ENCODE assay signal across 10 cellular contexts in genomic region chr1:181318022-181318857, GRCh38.
DNase-seq lines count a peak whose midpoint lies in the region; ATAC-seq and TF ChIP-seq lines count a peak whose summit lies in the region.
"Had no signal": no experiment of that assay in that cellular context is flagged by ENCODE, and none has a peak within 500 bp of the region (broad histone marks: within the 10 kb centered on the region; RNA-seq: fewer than 3 reads in every experiment).

No MANE protein-coding gene starts in this region.

- H3K27me3 ChIP-seq in NT2/D1 (ENCODE audit: insufficient read depth, insufficient read length) (peaks cover 85% of the 10 kb centered on the region), osteoblast (ENCODE audit: insufficient read depth, low read length) (peaks cover 54% of the 10 kb centered on the region)

- H4K20me1 ChIP-seq in osteoblast (ENCODE audit: insufficient read depth, low read length) = no peaks in the 10 kb centered on the region

- no peak overlapping the region for H2AFZ ChIP-seq in osteoblast (ENCODE audit: low read length)

- peak overlapping the region; percentile 55 for H3K4me3 ChIP-seq in NT2/D1 (ENCODE audit: insufficient read length, low read depth)
- no peak overlapping the region for H3K4me3 ChIP-seq in osteoblast (ENCODE audit: insufficient read depth, low read length)

- H3K79me2 ChIP-seq in osteoblast (ENCODE audit: insufficient read depth, low read length) = no peaks in the 10 kb centered on the region

- TF ChIP-seq CTCF in osteoblast (IDR thresholded peaks at IDR 0.05; ENCODE audit: extremely low read depth, low read depth, low read length) = no peak

- no peak overlapping the region for H3K27ac ChIP-seq in osteoblast (ENCODE audit: low read depth, low read length)
- H3K27ac ChIP-seq: heart right ventricle, RWPE1 had no signal

- peak overlapping the region; percentile 61 for H3K9ac ChIP-seq in NT2/D1 (ENCODE audit: insufficient read length, low read depth)

- no peaks in the 10 kb centered on the region for H3K9me3 ChIP-seq in NT2/D1 (ENCODE audit: insufficient read depth, low read length)
- no peaks in the 10 kb centered on the region for H3K9me3 ChIP-seq in osteoblast (ENCODE audit: low read depth, low read length)
- H3K9me3 ChIP-seq: heart right ventricle had no signal

- H3K4me2 ChIP-seq in osteoblast (ENCODE audit: insufficient read depth, low read length) = no peak overlapping the region

- H3K36me3 ChIP-seq in NT2/D1 (ENCODE audit: insufficient read depth, insufficient read length, low read length) (no peaks in the 10 kb centered on the region), osteoblast (ENCODE audit: insufficient read depth, low read length) (no peaks in the 10 kb centered on the region)
- H3K36me3 ChIP-seq: heart right ventricle had no signal

- no peaks in the 10 kb centered on the region for H3K4me1 ChIP-seq in NT2/D1 (ENCODE audit: insufficient read depth, insufficient read length)
- no peaks in the 10 kb centered on the region for H3K4me1 ChIP-seq in osteoblast (ENCODE audit: insufficient read depth, low read length)

- ATAC-seq in HG03378 (IDR thresholded peaks at IDR 0.05; ENCODE audit: unreplicated experiment) = no peak

- DNase-seq in NCI-H748 (lab: John Stamatoyannopoulos, UW; ENCODE audit: unreplicated experiment) (peak; percentile 29), NCI-H748 treated with DMSO at 0.1 percent for 48 hours (lab: John Stamatoyannopoulos, UW) (no peak), NT2/D1 (ENCODE audit: low read depth, low spot score) (no peak), ecto neural progenitor cell (ENCODE audit: low spot score) (peak; percentile 68), osteoblast (ENCODE audit: insufficient read length, low spot score, missing footprints) (peak; percentile 72), HT-29 (ENCODE audit: low spot score) (no peak)
- no peak for DNase-seq in activated effector memory CD4-positive, alpha-beta T cell treated with anti-CD3 and anti-CD28 coated beads, Interleukin-2, amount 50 U/mL, for 16 hours
- DNase-seq: heart right ventricle had no signal

Comparison
In these comparisons a context has a peak if more than half of its experiments do, and no peak if none do; other contexts are left out.
1. DNase-seq: peak in NCI-H748 (single experiment), ecto neural progenitor cell (single experiment) and osteoblast (single experiment); none in NCI-H748 treated with DMSO at 0.1 percent for 48 hours (single experiment), NT2/D1 (single experiment), HT-29 (single experiment) and activated effector memory CD4-positive, alpha-beta T cell treated with anti-CD3 and anti-CD28 coated beads, Interleukin-2, amount 50 U/mL, for 16 hours (single experiment).